Comparison of ENCODE assay signal across 20 cellular contexts in genomic region chr5:142758062-142758802, GRCh38. TPM values are rescaled to one million over a fixed set of nuclear protein-coding genes. Genes with fewer than 3 reads are reported as not detected.
DNase-seq lines count a peak whose midpoint lies in the region; ATAC-seq, FAIRE-seq and TF ChIP-seq lines count a peak whose summit lies in the region.
"Had no signal": no experiment of that assay in that cellular context is flagged by ENCODE, and none has a peak within 500 bp of the region (broad histone marks: within the 10 kb centered on the region; RNA-seq: fewer than 3 reads in every experiment).

No MANE protein-coding gene starts in this region.

- H4K20me1 ChIP-seq in GM12878 (ENCODE audit: control insufficient read depth, insufficient read depth): no peaks in the 10 kb centered on the region

- SMC1A ChIA-PET in GM12878 (lab: Charles Lee; ENCODE audit: uncharacterized antibody, unreplicated experiment): interaction anchor here (1.7 kb wide), 1 partner anchor 8 kb away, joined by 3 read pairs; no protein-coding TSS in a partner anchor

- BruUV-seq in GM12878 (replicated peaks; lab: Mats Ljungman, UMichigan): no TSS peak

- intact Hi-C loops in GM12878 (cut with micrococcal nuclease; ENCODE audit: unreplicated experiment): no loop called here

- 72% methylated on average over 7 of the region's 7 CpGs for WGBS in GM12878 (ENCODE audit: insufficient coverage, insufficient replicate concordance, low lambda C conversion rate, missing lambda C conversion rate)

- H3K27ac ChIP-seq in GM12878 (ENCODE audit: control insufficient read depth, insufficient read depth): no peak overlapping the region
- H3K27ac ChIP-seq: colonic mucosa, parathyroid adenoma, stomach had no signal

- H3K9me3 ChIP-seq in GM12878 (replicated peaks; ENCODE audit: control insufficient read depth, insufficient read depth, low read length): no peaks in the 10 kb centered on the region
- H3K9me3 ChIP-seq: colonic mucosa, heart left ventricle, stomach had no signal

- CTCF ChIA-PET in GM12878 (lab: Yijun Ruan, JAX): interaction anchor here (2.2 kb wide), 1 partner anchor 11 kb away, joined by 7 read pairs; no protein-coding TSS in a partner anchor

- no peak overlapping the region for H3K9ac ChIP-seq in GM12878 (ENCODE audit: control insufficient read depth, insufficient read depth, low read length)
- H3K9ac ChIP-seq: parathyroid adenoma had no signal

- FAIRE-seq in GM12878 (lab: Jason Lieb, UNC): no peak
- FAIRE-seq: endometrium, H1 had no signal

- DNase-seq in KBM-7: peak; percentile 63
- peak; percentile 84 for DNase-seq in NOMO-1 treated with DMSO at 0.1 percent for 48 hours (lab: John Stamatoyannopoulos, UW; ENCODE audit: unreplicated experiment)
- no peak for DNase-seq in GM12878 (ENCODE audit: low read depth, low spot score)
- DNase-seq in pons (ENCODE audit: low spot score): peak; percentile 29
- no peak for DNase-seq in NCI-H446 (lab: John Stamatoyannopoulos, UW)
- no peak for DNase-seq in activated CD4-positive, CD25-positive, alpha-beta regulatory T cell treated with anti-CD3 and anti-CD28 coated beads, Interleukin-2, amount 50 U/mL, for 72 hours
- no peak for DNase-seq in NCI-H774 (lab: John Stamatoyannopoulos, UW)
- DNase-seq: activated CD4-positive, alpha-beta memory T cell treated with anti-CD3 and anti-CD28 coated beads for 36 hours; activated T-cell treated with anti-CD3 and anti-CD28 coated beads, Interleukin-2, amount 50 U/mL, for 4 hours; Calu3; colonic mucosa; EL; heart left ventricle; naive thymus-derived CD8-positive, alpha-beta T cell; NCI-H226; NK-92 treated with Interleukin-12 subunit alpha and Interleukin-12 subunit beta, amount 100 ng/mL, for 24 hours; stomach had no signal

- H3K4me2 ChIP-seq in GM12878 (ENCODE audit: control insufficient read depth, insufficient read depth): no peak overlapping the region

- no peak for TF ChIP-seq EP300 in GM12878 (IDR thresholded peaks at IDR 0.05; ENCODE audit: borderline replicate concordance in 1 of 2, control insufficient read depth in 1 of 2, low read depth in 2 of 2, low read length in 2 of 2)

- TF ChIP-seq CTCF in GM12878 (IDR thresholded peaks at IDR 0.05 in 2 of 3, conservative IDR thresholded peaks at IDR 0.05 in 1 of 3; ENCODE audit: control insufficient read depth in 2 of 3, extremely low read depth in 1 of 3, insufficient read depth in 1 of 3, low read depth in 3 of 3, low read length in 3 of 3): no peak

- no peak for TF ChIP-seq RAD21 in GM12878 (IDR thresholded peaks at IDR 0.05; ENCODE audit: insufficient read depth, low read depth, low read length)

- no peaks in the 10 kb centered on the region for H3K79me2 ChIP-seq in GM12878 (ENCODE audit: control insufficient read depth, insufficient read depth, low read length)
- H3K79me2 ChIP-seq: parathyroid adenoma had no signal

- RAD21 ChIA-PET in GM12878 (lab: Charles Lee; ENCODE audit: unreplicated experiment): no interaction called here

- no peaks in the 10 kb centered on the region; a peak in 2 of 4 replicates for H3K27me3 ChIP-seq in GM12878 (replicated peaks in 1 of 2; ENCODE audit: control insufficient read depth in 2 of 2, insufficient read depth in 2 of 2, low read length in 1 of 2)
- H3K27me3 ChIP-seq: colonic mucosa, heart left ventricle, stomach had no signal

- no peaks in the 10 kb centered on the region for H3K4me1 ChIP-seq in GM12878 (ENCODE audit: control insufficient read depth, insufficient read depth, low read length)
- H3K4me1 ChIP-seq: colonic mucosa, parathyroid adenoma had no signal

- no peak overlapping the region for H2AFZ ChIP-seq in GM12878 (ENCODE audit: control insufficient read depth, low read depth, low read length)
- H2AFZ ChIP-seq: parathyroid adenoma had no signal

- TF ChIP-seq POLR2A in GM12878 (IDR thresholded peaks at IDR 0.05; ENCODE audit: low read depth, low read length): no peak

- in situ Hi-C loops in KBM-7 (cut with MboI; ENCODE audit: low pct_unique_long_range_greater_than_20kb, low sequenced_read_pairs): no loop called here
- in situ Hi-C loops in GM12878 (cut with MboI): no loop called here

- no peaks in the 10 kb centered on the region for H3K36me3 ChIP-seq in GM12878 (ENCODE audit: control insufficient read depth in 2 of 2, insufficient read depth in 2 of 2, low read length in 1 of 2)
- H3K36me3 ChIP-seq: colonic mucosa, heart left ventricle, stomach had no signal

- POLR2A ChIA-PET in GM12878 (lab: Charles Lee): interaction anchor here (0.6 kb wide), 1 partner anchor 1076 kb away, joined by 3 read pairs; no protein-coding TSS in a partner anchor

- H3K4me3 ChIP-seq in GM12878: no peak overlapping the region
- H3K4me3 ChIP-seq: colonic mucosa, heart left ventricle, stomach had no signal

- ATAC-seq in GM12878: peak; percentile 16; the same call in 1 of the 3 replicates
- ATAC-seq: activated T-cell treated with anti-CD3 and anti-CD28 coated beads, Interleukin-2, amount 50 U/mL, for 4 hours; naive thymus-derived CD8-positive, alpha-beta T cell had no signal

TF ChIP-seq in GM12878, 131 proteins besides CTCF, POLR2A, EP300 and RAD21 (continues in another document):
- TF ChIP-seq HCFC1 (IDR thresholded peaks at IDR 0.05; ENCODE audit: low read length) (no peak), NKRF (conservative IDR thresholded peaks at IDR 0.05) (no peak), ASH2L (IDR thresholded peaks at IDR 0.05; ENCODE audit: borderline replicate concordance, low read depth) (no peak), SMAD5 (IDR thresholded peaks at IDR 0.05; ENCODE audit: low read depth) (no peak), ATF7 (IDR thresholded peaks at IDR 0.05; ENCODE audit: low read depth) (no peak), RELA (IDR thresholded peaks at IDR 0.05; ENCODE audit: borderline replicate concordance, partially characterized antibody) (no peak), ZNF592 (IDR thresholded peaks at IDR 0.05) (no peak)

RNA-seq across cellular contexts. Expression of gene ARHGAP26, which starts 11.9 kb away (rescaled TPM):
- 84.5 and 89.8 TPM in 2 replicates for total RNA-seq in GM12878 (2013; cell fraction: nucleolus; rRNA removed)
- 17.4 and 17.8 TPM in 2 replicates for total RNA-seq in GM12878 (2014; rRNA removed)
- 17.4 and 19.3 TPM in 2 replicates for total RNA-seq in GM12878 (2014; rRNA removed; fragmentation: Illumina TruSeq; extraction: Trizol)
- total RNA-seq in GM12878 (2021): 16.5 and 22.6 TPM in 2 replicates
- polyA plus RNA-seq in GM12878 (2011; ENCODE audit: low read depth): 5.5 TPM
- polyA plus RNA-seq in GM12878 (2011; rRNA removed): 40.0 and 41.5 TPM in 2 replicates
- polyA plus RNA-seq in GM12878 (2011; cell fraction: cytosol; rRNA removed): 35.6 and 39.3 TPM in 2 replicates
- 62.4 and 90.1 TPM in 2 replicates for polyA plus RNA-seq in GM12878 (2011; cell fraction: nucleus; rRNA removed)
- 7.6 and 12.2 TPM in 2 replicates for polyA plus RNA-seq in GM12878 (2012)
- polyA plus RNA-seq in GM12878 (2014; fragmentation: Illumina TruSeq; extraction: Trizol): 18.2 and 19.4 TPM in 2 replicates
- 1 to 10 TPM; 9.4 to 9.8 TPM for polyA plus RNA-seq in GM12878 (2014; fragmentation: Nextera tagmentation; extraction: Ambion mirVana)
- 9.5 and 10.2 TPM in 2 replicates for polyA plus RNA-seq in GM12878 (2014; rRNA removed)
- polyA plus RNA-seq in GM12878 (2016; fragmentation: Nextera tagmentation; extraction: Ambion mirVana): 10 to 100 TPM; 22.5 to 24.3 TPM
- 119 and 147 TPM in 2 replicates for polyA minus RNA-seq in GM12878 (2011; rRNA and poly(A)+ RNA removed)
- polyA minus RNA-seq in GM12878 (2011; cell fraction: cytosol; rRNA and poly(A)+ RNA removed): 18.4 and 29.0 TPM in 2 replicates
- polyA minus RNA-seq in GM12878 (2011; cell fraction: nucleus; rRNA and poly(A)+ RNA removed): 255 and 393 TPM in 2 replicates

Comparison
In these comparisons a context has a peak if more than half of its experiments do, and no peak if none do; other contexts are left out.
1. DNase-seq: peak in KBM-7 (single experiment), NOMO-1 treated with DMSO at 0.1 percent for 48 hours (single experiment) and pons (single experiment); none in GM12878 (single experiment), NCI-H446 (0 of 2), activated CD4-positive, CD25-positive, alpha-beta regulatory T cell treated with anti-CD3 and anti-CD28 coated beads, Interleukin-2, amount 50 U/mL, for 72 hours (single experiment) and NCI-H774 (single experiment).